Comparison of ENCODE assay signal across 13 cellular contexts in the genomic region with DNA sequence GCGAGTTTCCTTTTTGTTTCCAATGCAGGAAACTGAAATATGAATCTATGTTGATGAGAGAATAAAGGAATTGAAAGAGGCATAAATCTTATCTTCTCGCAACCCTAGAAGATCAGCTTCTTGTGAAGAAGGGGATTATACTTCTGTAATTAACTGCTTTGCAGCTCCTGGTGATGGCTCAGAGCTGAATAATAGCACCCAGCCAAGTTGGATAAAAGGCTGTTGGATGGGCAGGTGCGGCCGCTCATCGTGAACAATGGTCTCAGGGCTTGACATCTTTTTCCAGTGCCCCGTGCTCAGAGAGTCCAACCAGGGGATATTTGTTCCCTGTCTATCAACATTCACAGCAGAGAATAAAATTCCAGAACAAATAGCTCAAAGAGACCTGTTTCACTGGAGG.
"Had no signal": no experiment of that assay in that cellular context is flagged by ENCODE, and none has a peak within 500 bp of the region (broad histone marks: within the 10 kb centered on the region; RNA-seq: fewer than 3 reads in every experiment).

No MANE protein-coding gene starts in this region.

- H3K4me3 Mint-ChIP-seq: activated naive CD8-positive, alpha-beta T cell treated with anti-CD3 and anti-CD28 coated beads for 36 hours; endodermal cell; natural killer cell had no signal

- H3K4me1 ChIP-seq: foreskin keratinocyte, parathyroid adenoma had no signal

- H3K27ac Mint-ChIP-seq: activated naive CD8-positive, alpha-beta T cell treated with anti-CD3 and anti-CD28 coated beads for 36 hours; endodermal cell; natural killer cell had no signal

- DNase-seq: activated CD4-positive, alpha-beta T cell treated with anti-CD3 and anti-CD28 coated beads, Interleukin-2, amount 50 U/mL, for 48 hours; activated naive CD8-positive, alpha-beta T cell treated with anti-CD3 and anti-CD28 coated beads for 36 hours; endodermal cell; foreskin keratinocyte; glutamatergic neuron; left cardiac atrium; natural killer cell; stimulated activated CD4-positive, alpha-beta T cell treated with anti-CD3 and anti-CD28 coated beads, Interleukin-12 subunit alpha, Interleukin-12 subunit beta, amount 100 ng/mL, for 4 hours; stimulated activated CD4-positive, alpha-beta T cell treated with anti-CD3 and anti-CD28 coated beads, Interleukin-2, amount 100 ng/mL, for 24 hours; stimulated activated naive CD4-positive, alpha-beta T cell treated with Interleukin-2 at 50 U/mL for 16 hours; thyroid gland had no signal

- H3K36me3 ChIP-seq: thyroid gland had no signal

- H3K27ac ChIP-seq: foreskin keratinocyte, parathyroid adenoma, thyroid gland had no signal

- H3K9me3 Mint-ChIP-seq: activated naive CD8-positive, alpha-beta T cell treated with anti-CD3 and anti-CD28 coated beads for 36 hours; endodermal cell; natural killer cell had no signal

- H3K9me3 ChIP-seq: thyroid gland had no signal

- H3K27me3 ChIP-seq: thyroid gland had no signal

- H3K4me3 ChIP-seq: lung, thyroid gland had no signal

- H3K36me3 Mint-ChIP-seq: activated naive CD8-positive, alpha-beta T cell treated with anti-CD3 and anti-CD28 coated beads for 36 hours; natural killer cell had no signal
